Comparison of ENCODE assay signal across 2 cellular contexts in the genomic region with DNA sequence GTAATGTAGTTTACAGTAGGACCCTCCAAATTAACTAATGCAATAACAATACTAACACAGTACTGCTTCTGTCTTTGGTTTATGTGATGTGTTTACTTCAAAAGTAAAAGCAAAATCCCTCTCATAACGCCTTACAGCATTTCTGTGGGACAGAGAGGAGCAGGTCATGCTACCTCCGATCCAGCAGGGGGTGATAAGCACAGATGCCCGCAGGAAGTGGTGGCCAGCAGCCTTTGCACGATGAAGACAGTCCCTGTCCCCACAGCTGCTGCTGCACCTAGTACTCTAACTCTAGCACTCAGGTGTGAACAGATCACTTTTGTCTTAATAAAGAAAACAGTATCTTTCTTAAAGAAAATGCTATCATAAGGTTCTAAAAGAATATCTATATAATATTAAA.
TF ChIP-seq lines count a peak whose summit lies in the region.

No MANE protein-coding gene starts in this region.

TF ChIP-seq in SK-N-SH, 30 proteins besides CTCF, POLR2A, EP300 and RAD21 (continued from another document):
- no peak for TF ChIP-seq NFIC (IDR thresholded peaks at IDR 0.05; ENCODE audit: borderline replicate concordance)
- no peak for TF ChIP-seq GATA2 (CRISPR knock-in tag; IDR thresholded peaks at IDR 0.05)
- TF ChIP-seq FOXM1 (IDR thresholded peaks at IDR 0.05; ENCODE audit: low read depth): no peak
- TF ChIP-seq NRF1 (IDR thresholded peaks at IDR 0.05; ENCODE audit: low read depth, low read length): no peak
- TF ChIP-seq MXI1 (IDR thresholded peaks at IDR 0.05; ENCODE audit: low read depth, low read length): no peak
- no peak for TF ChIP-seq JUND (IDR thresholded peaks at IDR 0.05)
- TF ChIP-seq, protein P1, sequence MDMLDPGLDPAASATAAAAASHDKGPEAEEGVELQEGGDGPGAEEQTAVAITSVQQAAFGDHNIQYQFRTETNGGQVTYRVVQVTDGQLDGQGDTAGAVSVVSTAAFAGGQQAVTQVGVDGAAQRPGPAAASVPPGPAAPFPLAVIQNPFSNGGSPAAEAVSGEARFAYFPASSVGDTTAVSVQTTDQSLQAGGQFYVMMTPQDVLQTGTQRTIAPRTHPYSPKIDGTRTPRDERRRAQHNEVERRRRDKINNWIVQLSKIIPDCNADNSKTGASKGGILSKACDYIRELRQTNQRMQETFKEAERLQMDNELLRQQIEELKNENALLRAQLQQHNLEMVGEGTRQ (IDR thresholded peaks at IDR 0.05; ENCODE audit: borderline replicate concordance, low read depth, low read length): no peak
- TF ChIP-seq, protein P2, sequence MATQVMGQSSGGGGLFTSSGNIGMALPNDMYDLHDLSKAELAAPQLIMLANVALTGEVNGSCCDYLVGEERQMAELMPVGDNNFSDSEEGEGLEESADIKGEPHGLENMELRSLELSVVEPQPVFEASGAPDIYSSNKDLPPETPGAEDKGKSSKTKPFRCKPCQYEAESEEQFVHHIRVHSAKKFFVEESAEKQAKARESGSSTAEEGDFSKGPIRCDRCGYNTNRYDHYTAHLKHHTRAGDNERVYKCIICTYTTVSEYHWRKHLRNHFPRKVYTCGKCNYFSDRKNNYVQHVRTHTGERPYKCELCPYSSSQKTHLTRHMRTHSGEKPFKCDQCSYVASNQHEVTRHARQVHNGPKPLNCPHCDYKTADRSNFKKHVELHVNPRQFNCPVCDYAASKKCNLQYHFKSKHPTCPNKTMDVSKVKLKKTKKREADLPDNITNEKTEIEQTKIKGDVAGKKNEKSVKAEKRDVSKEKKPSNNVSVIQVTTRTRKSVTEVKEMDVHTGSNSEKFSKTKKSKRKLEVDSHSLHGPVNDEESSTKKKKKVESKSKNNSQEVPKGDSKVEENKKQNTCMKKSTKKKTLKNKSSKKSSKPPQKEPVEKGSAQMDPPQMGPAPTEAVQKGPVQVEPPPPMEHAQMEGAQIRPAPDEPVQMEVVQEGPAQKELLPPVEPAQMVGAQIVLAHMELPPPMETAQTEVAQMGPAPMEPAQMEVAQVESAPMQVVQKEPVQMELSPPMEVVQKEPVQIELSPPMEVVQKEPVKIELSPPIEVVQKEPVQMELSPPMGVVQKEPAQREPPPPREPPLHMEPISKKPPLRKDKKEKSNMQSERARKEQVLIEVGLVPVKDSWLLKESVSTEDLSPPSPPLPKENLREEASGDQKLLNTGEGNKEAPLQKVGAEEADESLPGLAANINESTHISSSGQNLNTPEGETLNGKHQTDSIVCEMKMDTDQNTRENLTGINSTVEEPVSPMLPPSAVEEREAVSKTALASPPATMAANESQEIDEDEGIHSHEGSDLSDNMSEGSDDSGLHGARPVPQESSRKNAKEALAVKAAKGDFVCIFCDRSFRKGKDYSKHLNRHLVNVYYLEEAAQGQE (IDR thresholded peaks at IDR 0.05; ENCODE audit: low read depth, low read length): no peak
TF ChIP-seq in SK-N-SH: peak in this region for 0.

TF ChIP-seq in SK-N-SH treated with all-trans-retinoic acid at 6 μM for 48 hours, 23 proteins besides CTCF, POLR2A, EP300 and RAD21 (continued from another document):
- TF ChIP-seq BACH2 (CRISPR knock-in tag; IDR thresholded peaks at IDR 0.05; ENCODE audit: borderline replicate concordance) (no peak), ARNTL (CRISPR knock-in tag; IDR thresholded peaks at IDR 0.05; ENCODE audit: borderline replicate concordance, low read depth) (no peak), SNAI2 (CRISPR knock-in tag; IDR thresholded peaks at IDR 0.05) (no peak), ZNF565 (CRISPR knock-in tag; conservative IDR thresholded peaks at IDR 0.05; ENCODE audit: low read depth) (no peak), TOX (CRISPR knock-in tag; IDR thresholded peaks at IDR 0.05; ENCODE audit: borderline replicate concordance) (no peak), ISL1 (CRISPR knock-in tag; IDR thresholded peaks at IDR 0.05) (no peak)
